1 cellular context compared by ENCODE assay signal in genomic region chr20:44609006-44609510, GRCh38.
TF ChIP-seq lines count a peak whose summit lies in the region.

No MANE protein-coding gene starts in this region.

TF ChIP-seq in GM23338, 12 proteins besides CTCF, POLR2A, EP300 and RAD21 (continued from another document):
- TF ChIP-seq ZNF462 (CRISPR knock-in tag; IDR thresholded peaks at IDR 0.05) = no peak
- no peak for TF ChIP-seq EZH2phosphoT487 (IDR thresholded peaks at IDR 0.05; ENCODE audit: unreplicated experiment)
- no peak for TF ChIP-seq ZNF114 (CRISPR knock-in tag; IDR thresholded peaks at IDR 0.05)
- no peak for TF ChIP-seq CREB1 (CRISPR knock-in tag; IDR thresholded peaks at IDR 0.05; ENCODE audit: low read depth)
- TF ChIP-seq EZH2 (IDR thresholded peaks at IDR 0.05; ENCODE audit: low read depth, unreplicated experiment) = no peak
- TF ChIP-seq NANOG (IDR thresholded peaks at IDR 0.05; ENCODE audit: borderline replicate concordance) = no peak
- no peak for TF ChIP-seq JUNB (IDR thresholded peaks at IDR 0.05; ENCODE audit: unreplicated experiment)
- TF ChIP-seq ZNF331 (CRISPR knock-in tag; IDR thresholded peaks at IDR 0.05; ENCODE audit: low read depth) = no peak
- no peak for TF ChIP-seq POLR2AphosphoS5 (IDR thresholded peaks at IDR 0.05; ENCODE audit: low read depth)
- no peak for TF ChIP-seq ETS1 (IDR thresholded peaks at IDR 0.05)
- no peak for TF ChIP-seq STAT1 (IDR thresholded peaks at IDR 0.05; ENCODE audit: unreplicated experiment)
